ENCODE assay signal across 13 cellular contexts in the genomic region with DNA sequence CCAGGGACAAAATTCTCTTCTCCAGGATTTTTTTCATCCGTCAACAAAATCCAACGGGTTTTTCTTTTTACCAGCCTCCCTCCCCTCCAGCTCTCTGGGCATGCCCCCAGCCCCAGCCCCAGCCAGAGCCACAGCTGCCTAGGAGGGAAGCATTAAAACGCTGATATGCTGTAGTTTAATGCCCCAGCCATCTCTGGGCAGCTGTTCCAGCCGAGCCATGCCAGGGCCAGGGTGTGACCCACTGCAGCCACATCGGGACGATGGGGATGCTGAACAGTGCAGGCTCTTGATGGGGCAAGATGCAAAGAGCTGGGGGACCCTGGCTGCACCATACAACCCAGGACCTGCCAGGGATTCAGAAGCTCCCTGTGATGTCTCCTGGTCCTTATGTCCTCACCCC. TPM values are rescaled to one million over a fixed set of nuclear protein-coding genes. Genes with fewer than 3 reads are reported as not detected.
DNase-seq lines count a peak whose midpoint lies in the region; ATAC-seq and TF ChIP-seq lines count a peak whose summit lies in the region.
"Had no signal": no experiment of that assay in that cellular context is flagged by ENCODE, and none has a peak within 500 bp of the region (broad histone marks: within the 10 kb centered on the region; RNA-seq: fewer than 3 reads in every experiment).

No MANE protein-coding gene starts in this region.

- POLR2A ChIA-PET in CD8-positive, alpha-beta T cell (lab: Charles Lee), result no interaction called here

- ATAC-seq in CD8-positive, alpha-beta T cell, result no peak
- ATAC-seq: activated naive CD4-positive, alpha-beta T cell treated with anti-CD3 and anti-CD28 coated beads, Interleukin-2, amount 50 U/mL, for 72 hours had no signal

- peak overlapping the region in 4 of 5 experiments; percentile 53 to 87 (median 74) for H3K4me3 Mint-ChIP-seq in brain
- no peak overlapping the region for H3K4me3 Mint-ChIP-seq in CD8-positive, alpha-beta T cell

- peak overlapping the region; percentile 40 to 71 for H3K27ac ChIP-seq in right atrium auricular region
- H3K27ac ChIP-seq in rectal smooth muscle tissue (ENCODE audit: low read depth, low read length), result no peak overlapping the region
- H3K27ac ChIP-seq in CD8-positive, alpha-beta T cell (ENCODE audit: low read depth, low read length), result no peak overlapping the region

- H3K36me3 ChIP-seq in right atrium auricular region (no peaks in the 10 kb centered on the region), rectal smooth muscle tissue (ENCODE audit: control insufficient read depth, insufficient read depth, low read length) (no peaks in the 10 kb centered on the region)
- no peaks in the 10 kb centered on the region for H3K36me3 ChIP-seq in CD8-positive, alpha-beta T cell (ENCODE audit: insufficient read depth, low read length)

- no peaks in the 10 kb centered on the region for H3K9me3 ChIP-seq in right atrium auricular region
- H3K9me3 ChIP-seq in CD8-positive, alpha-beta T cell (ENCODE audit: low read length), result no peaks in the 10 kb centered on the region

- no peak for TF ChIP-seq CTCF in AG10803 (conservative IDR thresholded peaks at IDR 0.05; ENCODE audit: low read length)
- TF ChIP-seq CTCF in brain (conservative IDR thresholded peaks at IDR 0.05), result no peak
- no peak for TF ChIP-seq CTCF in right atrium auricular region (IDR thresholded peaks at IDR 0.05)
- no peak for TF ChIP-seq CTCF in CD8-positive, alpha-beta T cell (IDR thresholded peaks at IDR 0.05)

- H3K4me1 ChIP-seq in right atrium auricular region, result peaks cover 0 to 28% of the 10 kb centered on the region in 2 donors
- H3K4me1 ChIP-seq in rectal smooth muscle tissue (ENCODE audit: control insufficient read depth, insufficient read depth, low read length), result peaks cover 30% of the 10 kb centered on the region
- H3K4me1 ChIP-seq in CD8-positive, alpha-beta T cell (ENCODE audit: insufficient read depth, low read length), result no peaks in the 10 kb centered on the region

- H3K4me3 ChIP-seq in AG10803 (ENCODE audit: low read length), result peak overlapping the region; percentile 16
- peak overlapping the region in 1 of 2 donors; percentile 14 for H3K4me3 ChIP-seq in right atrium auricular region
- H3K4me3 ChIP-seq in rectal smooth muscle tissue (ENCODE audit: low read length), result peak overlapping the region; percentile 15
- H3K4me3 ChIP-seq in CD8-positive, alpha-beta T cell (ENCODE audit: low read depth, low read length), result no peak overlapping the region

- H3K27me3 Mint-ChIP-seq in brain, result peaks cover 3% of the 10 kb centered on the region
- H3K27me3 Mint-ChIP-seq in CD8-positive, alpha-beta T cell (ENCODE audit: low read depth), result peaks cover 14% of the 10 kb centered on the region

- intact Hi-C loops in CD8-positive, alpha-beta T cell (cut with DNase I, micrococcal nuclease), result no loop called here

- peaks cover 5% of the 10 kb centered on the region for H3K36me3 Mint-ChIP-seq in brain
- H3K36me3 Mint-ChIP-seq in CD8-positive, alpha-beta T cell, result no peaks in the 10 kb centered on the region
- H3K36me3 Mint-ChIP-seq: activated naive CD4-positive, alpha-beta T cell treated with anti-CD3 and anti-CD28 coated beads, Interleukin-2, amount 50 U/mL, for 72 hours had no signal

- H3K9ac ChIP-seq in rectal smooth muscle tissue (ENCODE audit: low read length), result no peak overlapping the region

- CTCF ChIA-PET in CD8-positive, alpha-beta T cell (lab: Charles Lee), result no interaction called here

- H3K4me1 Mint-ChIP-seq in brain, result peaks cover 72% of the 10 kb centered on the region
- no peaks in the 10 kb centered on the region for H3K4me1 Mint-ChIP-seq in CD8-positive, alpha-beta T cell (ENCODE audit: low read depth)

- no peaks in the 10 kb centered on the region for H3K9me3 Mint-ChIP-seq in brain
- H3K9me3 Mint-ChIP-seq in CD8-positive, alpha-beta T cell, result no peaks in the 10 kb centered on the region
- H3K9me3 Mint-ChIP-seq: activated naive CD4-positive, alpha-beta T cell treated with anti-CD3 and anti-CD28 coated beads, Interleukin-2, amount 50 U/mL, for 72 hours had no signal

- DNase-seq in AG10803 (ENCODE audit: low read depth) (no peak), right atrium auricular region (ENCODE audit: low spot score) (no peak), AG20443 (ENCODE audit: low spot score) (no peak), GM19238 (ENCODE audit: insufficient read length, low spot score) (no peak)
- no peak for DNase-seq in stimulated activated CD4-positive, alpha-beta T cell treated with anti-CD3 and anti-CD28 coated beads, Interleukin-4, amount 100 ng/mL, for 4 hours
- DNase-seq in CD8-positive, alpha-beta T cell, result no peak
- DNase-seq: activated CD4-positive, CD25-positive, alpha-beta regulatory T cell treated with anti-CD3 and anti-CD28 coated beads, Interleukin-2, amount 50 U/mL, for 72 hours; DMS153; midbrain; NCI-H1048 had no signal

- peak overlapping the region; percentile 89 to 96 (median 92) for H3K27ac Mint-ChIP-seq in brain
- no peak overlapping the region for H3K27ac Mint-ChIP-seq in CD8-positive, alpha-beta T cell
- H3K27ac Mint-ChIP-seq: activated naive CD4-positive, alpha-beta T cell treated with anti-CD3 and anti-CD28 coated beads, Interleukin-2, amount 50 U/mL, for 72 hours had no signal

- no peaks in the 10 kb centered on the region for H3K27me3 ChIP-seq in right atrium auricular region
- H3K27me3 ChIP-seq in rectal smooth muscle tissue (ENCODE audit: control insufficient read depth, insufficient read depth, low read length), result no peaks in the 10 kb centered on the region
- no peaks in the 10 kb centered on the region for H3K27me3 ChIP-seq in CD8-positive, alpha-beta T cell (ENCODE audit: insufficient read depth, low read length)

RNA-seq across cellular contexts. Expression of gene TSHZ3, which starts 32.1 kb away (rescaled TPM):
- polyA plus RNA-seq in brain (ENCODE audit: insufficient read depth, low read depth, low replicate concordance), result 17.6 TPM
- total RNA-seq in right atrium auricular region, result 1 to 10 TPM; 3.9 to 5.6 TPM
- not detected for total RNA-seq in CD8-positive, alpha-beta T cell

Comparison
In these comparisons a context has a peak if more than half of its experiments do, and no peak if none do; other contexts are left out.
1. H3K27ac ChIP-seq: peak in right atrium auricular region (2 of 2); none in rectal smooth muscle tissue (single experiment) and CD8-positive, alpha-beta T cell (single experiment).
2. RNA of gene TSHZ3, which starts 32.1 kb away (total RNA-seq): 3.9 to 5.6 TPM in right atrium auricular region; not detected in CD8-positive, alpha-beta T cell; every median in the first group is over 4 times any median in the second.